1 cellular context compared by ENCODE assay signal in the genomic region with DNA sequence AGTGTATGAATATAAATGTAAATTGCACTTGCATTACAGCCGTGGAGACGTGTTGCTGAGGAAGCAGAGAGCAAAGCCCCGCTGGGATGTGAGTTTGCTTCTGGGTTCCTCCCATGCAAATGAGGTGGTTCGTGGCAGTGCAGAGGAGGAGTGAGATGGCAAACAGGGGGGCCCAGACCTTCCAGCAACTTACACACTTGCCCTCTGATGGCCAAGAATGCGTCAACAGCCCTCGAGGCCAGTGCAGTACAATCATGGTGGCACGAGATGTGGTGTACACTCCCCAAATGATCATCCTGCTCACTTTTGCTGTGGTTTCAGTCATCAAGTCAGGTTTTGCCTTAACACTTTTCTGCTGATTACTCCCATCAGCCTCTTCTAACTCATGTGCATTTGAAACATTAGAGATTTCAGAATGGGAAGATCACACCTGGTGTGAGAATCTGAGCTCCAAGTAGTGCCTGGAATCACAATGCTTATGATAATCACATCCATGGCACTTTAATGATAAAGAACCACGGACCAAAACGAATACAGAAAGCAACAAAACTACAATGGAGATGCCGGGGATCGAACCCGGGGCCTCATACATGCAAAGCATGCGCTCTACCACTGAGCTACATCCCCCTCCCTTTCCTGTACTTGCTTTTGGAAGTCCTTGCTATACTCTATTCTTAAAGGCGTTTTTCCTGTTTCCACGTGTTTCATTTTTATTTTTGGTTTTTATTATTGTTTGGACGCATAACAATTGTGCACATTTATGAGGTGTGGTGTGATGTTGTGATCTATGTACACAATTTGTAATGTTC.
TF ChIP-seq lines count a peak whose summit lies in the region.

No MANE protein-coding gene starts in this region.

TF ChIP-seq in HEK293, 187 proteins besides CTCF, POLR2A, EP300 and RAD21 (continued from another document and continues in another):
- TF ChIP-seq, protein P1, sequence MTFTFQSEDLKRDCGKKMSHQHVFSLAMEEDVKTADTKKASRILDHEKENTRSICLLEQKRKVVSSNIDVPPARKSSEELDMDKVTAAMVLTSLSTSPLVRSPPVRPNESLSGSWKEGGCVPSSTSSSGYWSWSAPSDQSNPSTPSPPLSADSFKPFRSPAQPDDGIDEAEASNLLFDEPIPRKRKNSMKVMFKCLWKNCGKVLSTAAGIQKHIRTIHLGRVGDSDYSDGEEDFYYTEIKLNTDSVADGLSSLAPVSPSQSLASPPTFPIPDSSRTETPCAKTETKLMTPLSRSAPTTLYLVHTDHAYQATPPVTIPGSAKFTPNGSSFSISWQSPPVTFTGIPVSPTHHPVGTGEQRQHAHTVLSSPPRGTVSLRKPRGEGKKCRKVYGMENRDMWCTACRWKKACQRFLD (tag by site-specific recombination; IDR thresholded peaks at IDR 0.05) = no peak
- no peak for TF ChIP-seq GLI4 (tag by site-specific recombination; IDR thresholded peaks at IDR 0.05)
- TF ChIP-seq ZIC2 (tag by site-specific recombination; IDR thresholded peaks at IDR 0.05) = no peak; the same call in 1 of the 2 replicates
- TF ChIP-seq ZNF391 (tag by site-specific recombination; IDR thresholded peaks at IDR 0.05; ENCODE audit: borderline replicate concordance, low read depth) = peak; percentile 52; the same call in 1 of the 2 replicates
- TF ChIP-seq ZNF747 (tag by site-specific recombination; IDR thresholded peaks at IDR 0.05) = no peak
- TF ChIP-seq ZNF19 (tag by site-specific recombination; IDR thresholded peaks at IDR 0.05; ENCODE audit: low read depth) = no peak
- no peak for TF ChIP-seq MZF1 (tag by site-specific recombination; IDR thresholded peaks at IDR 0.05; ENCODE audit: borderline replicate concordance)
- no peak for TF ChIP-seq ZNF776 (tag by site-specific recombination; IDR thresholded peaks at IDR 0.05; ENCODE audit: borderline replicate concordance)
- TF ChIP-seq, protein P2, sequence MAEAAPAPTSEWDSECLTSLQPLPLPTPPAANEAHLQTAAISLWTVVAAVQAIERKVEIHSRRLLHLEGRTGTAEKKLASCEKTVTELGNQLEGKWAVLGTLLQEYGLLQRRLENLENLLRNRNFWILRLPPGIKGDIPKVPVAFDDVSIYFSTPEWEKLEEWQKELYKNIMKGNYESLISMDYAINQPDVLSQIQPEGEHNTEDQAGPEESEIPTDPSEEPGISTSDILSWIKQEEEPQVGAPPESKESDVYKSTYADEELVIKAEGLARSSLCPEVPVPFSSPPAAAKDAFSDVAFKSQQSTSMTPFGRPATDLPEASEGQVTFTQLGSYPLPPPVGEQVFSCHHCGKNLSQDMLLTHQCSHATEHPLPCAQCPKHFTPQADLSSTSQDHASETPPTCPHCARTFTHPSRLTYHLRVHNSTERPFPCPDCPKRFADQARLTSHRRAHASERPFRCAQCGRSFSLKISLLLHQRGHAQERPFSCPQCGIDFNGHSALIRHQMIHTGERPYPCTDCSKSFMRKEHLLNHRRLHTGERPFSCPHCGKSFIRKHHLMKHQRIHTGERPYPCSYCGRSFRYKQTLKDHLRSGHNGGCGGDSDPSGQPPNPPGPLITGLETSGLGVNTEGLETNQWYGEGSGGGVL (tag by site-specific recombination; IDR thresholded peaks at IDR 0.05) = no peak
- no peak for TF ChIP-seq ZNF510 (tag by site-specific recombination; IDR thresholded peaks at IDR 0.05; ENCODE audit: insufficient replicate concordance)
- TF ChIP-seq, protein P3, sequence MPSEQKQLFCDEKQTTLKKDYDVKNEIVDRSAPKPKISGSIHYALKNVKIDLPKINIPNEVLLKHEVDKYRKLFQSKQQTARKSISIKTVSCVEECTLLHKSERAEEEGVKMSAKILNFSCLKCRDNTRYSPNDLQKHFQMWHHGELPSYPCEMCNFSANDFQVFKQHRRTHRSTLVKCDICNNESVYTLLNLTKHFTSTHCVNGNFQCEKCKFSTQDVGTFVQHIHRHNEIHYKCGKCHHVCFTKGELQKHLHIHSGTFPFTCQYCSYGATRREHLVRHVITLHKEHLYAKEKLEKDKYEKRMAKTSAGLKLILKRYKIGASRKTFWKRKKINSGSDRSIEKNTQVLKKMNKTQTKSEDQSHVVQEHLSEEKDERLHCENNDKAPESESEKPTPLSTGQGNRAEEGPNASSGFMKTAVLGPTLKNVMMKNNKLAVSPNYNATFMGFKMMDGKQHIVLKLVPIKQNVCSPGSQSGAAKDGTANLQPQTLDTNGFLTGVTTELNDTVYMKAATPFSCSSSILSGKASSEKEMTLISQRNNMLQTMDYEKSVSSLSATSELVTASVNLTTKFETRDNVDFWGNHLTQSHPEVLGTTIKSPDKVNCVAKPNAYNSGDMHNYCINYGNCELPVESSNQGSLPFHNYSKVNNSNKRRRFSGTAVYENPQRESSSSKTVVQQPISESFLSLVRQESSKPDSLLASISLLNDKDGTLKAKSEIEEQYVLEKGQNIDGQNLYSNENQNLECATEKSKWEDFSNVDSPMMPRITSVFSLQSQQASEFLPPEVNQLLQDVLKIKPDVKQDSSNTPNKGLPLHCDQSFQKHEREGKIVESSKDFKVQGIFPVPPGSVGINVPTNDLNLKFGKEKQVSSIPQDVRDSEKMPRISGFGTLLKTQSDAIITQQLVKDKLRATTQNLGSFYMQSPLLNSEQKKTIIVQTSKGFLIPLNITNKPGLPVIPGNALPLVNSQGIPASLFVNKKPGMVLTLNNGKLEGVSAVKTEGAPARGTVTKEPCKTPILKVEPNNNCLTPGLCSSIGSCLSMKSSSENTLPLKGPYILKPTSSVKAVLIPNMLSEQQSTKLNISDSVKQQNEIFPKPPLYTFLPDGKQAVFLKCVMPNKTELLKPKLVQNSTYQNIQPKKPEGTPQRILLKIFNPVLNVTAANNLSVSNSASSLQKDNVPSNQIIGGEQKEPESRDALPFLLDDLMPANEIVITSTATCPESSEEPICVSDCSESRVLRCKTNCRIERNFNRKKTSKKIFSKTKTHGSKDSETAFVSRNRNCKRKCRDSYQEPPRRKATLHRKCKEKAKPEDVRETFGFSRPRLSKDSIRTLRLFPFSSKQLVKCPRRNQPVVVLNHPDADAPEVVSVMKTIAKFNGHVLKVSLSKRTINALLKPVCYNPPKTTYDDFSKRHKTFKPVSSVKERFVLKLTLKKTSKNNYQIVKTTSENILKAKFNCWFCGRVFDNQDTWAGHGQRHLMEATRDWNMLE (tag by site-specific recombination; conservative IDR thresholded peaks at IDR 0.05; ENCODE audit: low read depth) = 0 out of 2 replicates have a peak, but pooled peaks have one; percentile 10
- TF ChIP-seq ZNF202 (tag by site-specific recombination; IDR thresholded peaks at IDR 0.05; ENCODE audit: borderline replicate concordance) = no peak
- TF ChIP-seq ZNF266 (tag by site-specific recombination; IDR thresholded peaks at IDR 0.05; ENCODE audit: low read depth) = no peak
- no peak for TF ChIP-seq ZNF114 (tag by site-specific recombination; IDR thresholded peaks at IDR 0.05)
- TF ChIP-seq, protein P4, sequence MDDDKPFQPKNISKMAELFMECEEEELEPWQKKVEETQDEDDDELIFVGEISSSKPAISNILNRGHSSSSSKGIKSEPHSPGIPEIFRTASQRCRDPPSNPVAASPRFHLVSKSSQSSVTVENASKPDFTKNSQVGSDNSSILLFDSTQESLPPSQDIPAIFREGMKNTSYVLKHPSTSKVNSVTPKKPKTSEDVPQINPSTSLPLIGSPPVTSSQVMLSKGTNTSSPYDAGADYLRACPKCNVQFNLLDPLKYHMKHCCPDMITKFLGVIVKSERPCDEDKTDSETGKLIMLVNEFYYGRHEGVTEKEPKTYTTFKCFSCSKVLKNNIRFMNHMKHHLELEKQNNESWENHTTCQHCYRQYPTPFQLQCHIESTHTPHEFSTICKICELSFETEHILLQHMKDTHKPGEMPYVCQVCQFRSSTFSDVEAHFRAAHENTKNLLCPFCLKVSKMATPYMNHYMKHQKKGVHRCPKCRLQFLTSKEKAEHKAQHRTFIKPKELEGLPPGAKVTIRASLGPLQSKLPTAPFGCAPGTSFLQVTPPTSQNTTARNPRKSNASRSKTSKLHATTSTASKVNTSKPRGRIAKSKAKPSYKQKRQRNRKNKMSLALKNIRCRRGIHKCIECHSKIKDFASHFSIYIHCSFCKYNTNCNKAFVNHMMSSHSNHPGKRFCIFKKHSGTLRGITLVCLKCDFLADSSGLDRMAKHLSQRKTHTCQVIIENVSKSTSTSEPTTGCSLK (tag by site-specific recombination; IDR thresholded peaks at IDR 0.05) = no peak
- TF ChIP-seq ZNF624 (tag by site-specific recombination; IDR thresholded peaks at IDR 0.05) = no peak
- TF ChIP-seq, protein P5, sequence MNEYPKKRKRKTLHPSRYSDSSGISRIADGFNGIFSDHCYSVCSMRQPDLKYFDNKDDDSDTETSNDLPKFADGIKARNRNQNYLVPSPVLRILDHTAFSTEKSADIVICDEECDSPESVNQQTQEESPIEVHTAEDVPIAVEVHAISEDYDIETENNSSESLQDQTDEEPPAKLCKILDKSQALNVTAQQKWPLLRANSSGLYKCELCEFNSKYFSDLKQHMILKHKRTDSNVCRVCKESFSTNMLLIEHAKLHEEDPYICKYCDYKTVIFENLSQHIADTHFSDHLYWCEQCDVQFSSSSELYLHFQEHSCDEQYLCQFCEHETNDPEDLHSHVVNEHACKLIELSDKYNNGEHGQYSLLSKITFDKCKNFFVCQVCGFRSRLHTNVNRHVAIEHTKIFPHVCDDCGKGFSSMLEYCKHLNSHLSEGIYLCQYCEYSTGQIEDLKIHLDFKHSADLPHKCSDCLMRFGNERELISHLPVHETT (tag by site-specific recombination; IDR thresholded peaks at IDR 0.05) = no peak; the same call in 1 of the 2 replicates
- TF ChIP-seq ZNF23 (tag by site-specific recombination; IDR thresholded peaks at IDR 0.05; ENCODE audit: borderline replicate concordance) = no peak
- TF ChIP-seq ZNF530 (tag by site-specific recombination; IDR thresholded peaks at IDR 0.05; ENCODE audit: low read depth) = peak; percentile 94
- TF ChIP-seq ZNF155 (tag by site-specific recombination; IDR thresholded peaks at IDR 0.05) = no peak
- no peak for TF ChIP-seq ZNF670 (tag by site-specific recombination; IDR thresholded peaks at IDR 0.05; ENCODE audit: low read depth)
- TF ChIP-seq ZNF777 (tag by site-specific recombination; IDR thresholded peaks at IDR 0.05; ENCODE audit: borderline replicate concordance) = no peak
- TF ChIP-seq ZNF596 (tag by site-specific recombination; IDR thresholded peaks at IDR 0.05) = no peak; the same call in 1 of the 2 replicates
- no peak for TF ChIP-seq ZBTB1 (tag by site-specific recombination; IDR thresholded peaks at IDR 0.05)
- TF ChIP-seq, protein P6, sequence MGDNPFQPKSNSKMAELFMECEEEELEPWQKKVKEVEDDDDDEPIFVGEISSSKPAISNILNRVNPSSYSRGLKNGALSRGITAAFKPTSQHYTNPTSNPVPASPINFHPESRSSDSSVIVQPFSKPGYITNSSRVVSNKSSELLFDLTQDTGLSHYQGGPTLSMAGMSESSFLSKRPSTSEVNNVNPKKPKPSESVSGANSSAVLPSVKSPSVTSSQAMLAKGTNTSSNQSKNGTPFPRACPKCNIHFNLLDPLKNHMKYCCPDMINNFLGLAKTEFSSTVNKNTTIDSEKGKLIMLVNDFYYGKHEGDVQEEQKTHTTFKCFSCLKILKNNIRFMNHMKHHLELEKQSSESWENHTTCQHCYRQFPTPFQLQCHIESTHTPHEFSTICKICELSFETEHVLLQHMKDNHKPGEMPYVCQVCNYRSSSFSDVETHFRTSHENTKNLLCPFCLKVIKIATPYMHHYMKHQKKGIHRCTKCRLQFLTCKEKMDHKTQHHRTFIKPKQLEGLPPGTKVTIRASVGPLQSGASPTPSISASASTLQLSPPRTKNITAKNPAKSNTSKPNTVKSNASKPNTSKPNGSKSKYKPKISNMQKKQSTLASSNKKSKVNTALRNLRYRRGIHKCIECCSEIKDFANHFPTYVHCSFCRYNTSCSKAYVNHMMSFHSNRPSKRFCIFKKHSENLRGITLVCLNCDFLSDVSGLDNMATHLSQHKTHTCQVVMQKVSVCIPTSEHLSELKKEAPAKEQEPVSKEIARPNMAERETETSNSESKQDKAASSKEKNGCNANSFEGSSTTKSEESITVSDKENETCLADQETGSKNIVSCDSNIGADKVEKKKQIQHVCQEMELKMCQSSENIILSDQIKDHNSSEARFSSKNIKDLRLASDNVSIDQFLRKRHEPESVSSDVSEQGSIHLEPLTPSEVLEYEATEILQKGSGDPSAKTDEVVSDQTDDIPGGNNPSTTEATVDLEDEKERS (tag by site-specific recombination; IDR thresholded peaks at IDR 0.05) = no peak
- no peak for TF ChIP-seq SP2 (tag by site-specific recombination; IDR thresholded peaks at IDR 0.05)
- TF ChIP-seq ZNF621 (tag by site-specific recombination; IDR thresholded peaks at IDR 0.05) = no peak
- TF ChIP-seq OVOL3 (tag by site-specific recombination; IDR thresholded peaks at IDR 0.05) = 0 out of 2 replicates have a peak, but pooled peaks have one; percentile 24
- peak; percentile 28; the same call in 1 of the 2 replicates for TF ChIP-seq KLF9 (tag by site-specific recombination; IDR thresholded peaks at IDR 0.05; ENCODE audit: low read depth)
- TF ChIP-seq ZNF292 (tag by site-specific recombination; IDR thresholded peaks at IDR 0.05; ENCODE audit: borderline replicate concordance, low read depth) = no peak
- TF ChIP-seq KLF1 (tag by site-specific recombination; IDR thresholded peaks at IDR 0.05) = no peak
- TF ChIP-seq, protein P7, sequence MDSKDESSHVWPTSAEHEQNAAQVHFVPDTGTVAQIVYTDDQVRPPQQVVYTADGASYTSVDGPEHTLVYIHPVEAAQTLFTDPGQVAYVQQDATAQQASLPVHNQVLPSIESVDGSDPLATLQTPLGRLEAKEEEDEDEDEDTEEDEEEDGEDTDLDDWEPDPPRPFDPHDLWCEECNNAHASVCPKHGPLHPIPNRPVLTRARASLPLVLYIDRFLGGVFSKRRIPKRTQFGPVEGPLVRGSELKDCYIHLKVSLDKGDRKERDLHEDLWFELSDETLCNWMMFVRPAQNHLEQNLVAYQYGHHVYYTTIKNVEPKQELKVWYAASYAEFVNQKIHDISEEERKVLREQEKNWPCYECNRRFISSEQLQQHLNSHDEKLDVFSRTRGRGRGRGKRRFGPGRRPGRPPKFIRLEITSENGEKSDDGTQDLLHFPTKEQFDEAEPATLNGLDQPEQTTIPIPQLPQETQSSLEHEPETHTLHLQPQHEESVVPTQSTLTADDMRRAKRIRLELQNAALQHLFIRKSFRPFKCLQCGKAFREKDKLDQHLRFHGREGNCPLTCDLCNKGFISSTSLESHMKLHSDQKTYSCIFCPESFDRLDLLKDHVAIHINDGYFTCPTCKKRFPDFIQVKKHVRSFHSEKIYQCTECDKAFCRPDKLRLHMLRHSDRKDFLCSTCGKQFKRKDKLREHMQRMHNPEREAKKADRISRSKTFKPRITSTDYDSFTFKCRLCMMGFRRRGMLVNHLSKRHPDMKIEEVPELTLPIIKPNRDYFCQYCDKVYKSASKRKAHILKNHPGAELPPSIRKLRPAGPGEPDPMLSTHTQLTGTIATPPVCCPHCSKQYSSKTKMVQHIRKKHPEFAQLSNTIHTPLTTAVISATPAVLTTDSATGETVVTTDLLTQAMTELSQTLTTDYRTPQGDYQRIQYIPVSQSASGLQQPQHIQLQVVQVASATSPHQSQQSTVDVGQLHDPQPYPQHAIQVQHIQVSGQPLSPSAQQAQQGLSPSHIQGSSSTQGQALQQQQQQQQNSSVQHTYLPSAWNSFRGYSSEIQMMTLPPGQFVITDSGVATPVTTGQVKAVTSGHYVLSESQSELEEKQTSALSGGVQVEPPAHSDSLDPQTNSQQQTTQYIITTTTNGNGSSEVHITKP (tag by site-specific recombination; IDR thresholded peaks at IDR 0.05) = peak; percentile 77
- TF ChIP-seq SETDB1 (IDR thresholded peaks at IDR 0.05; ENCODE audit: insufficient read length, low read length) = no peak
